Comparison of ENCODE assay signal across 13 cellular contexts in genomic region chr17:61404702-61405046, GRCh38. TPM values are rescaled to one million over a fixed set of nuclear protein-coding genes. Genes with fewer than 3 reads are reported as not detected.
DNase-seq lines count a peak whose midpoint lies in the region; ATAC-seq, FAIRE-seq and TF ChIP-seq lines count a peak whose summit lies in the region.
"Had no signal": no experiment of that assay in that cellular context is flagged by ENCODE, and none has a peak within 500 bp of the region (broad histone marks: within the 10 kb centered on the region; RNA-seq: fewer than 3 reads in every experiment).

No MANE protein-coding gene starts in this region.

- no peaks in the 10 kb centered on the region for H3K9me2 ChIP-seq in GM23338 (ENCODE audit: insufficient read depth)

- no peak; the same call in 2 of the 3 replicates for ATAC-seq in GM23338
- no peak for ATAC-seq in stimulated activated effector memory CD8-positive, alpha-beta T cell treated with anti-CD3 and anti-CD28 coated beads, Interleukin-12 subunit alpha, Interleukin-12 subunit beta, amount 100 ng/mL, for 72 hours
- no peak for ATAC-seq in HG03342 (IDR thresholded peaks at IDR 0.05; ENCODE audit: unreplicated experiment)
- ATAC-seq in GM18502 (IDR thresholded peaks at IDR 0.05; ENCODE audit: poor library complexity, unreplicated experiment), result no peak
- no peak for ATAC-seq in gastroesophageal sphincter

- H2AFZ ChIP-seq in GM23338, result peak overlapping the region; percentile 38; the same call in 1 of the 2 replicates
- no peak overlapping the region for H2AFZ ChIP-seq in keratinocyte (ENCODE audit: control insufficient read depth, low read length)

- H4K20me1 ChIP-seq in GM23338 (replicated peaks; ENCODE audit: insufficient read depth) (peaks cover 22% of the 10 kb centered on the region), keratinocyte (ENCODE audit: control insufficient read depth, extremely low read depth, insufficient read depth, low read length) (peaks cover 6% of the 10 kb centered on the region)

- TF ChIP-seq POLR2A in gastroesophageal sphincter (IDR thresholded peaks at IDR 0.05), result no peak

- H3K27ac Mint-ChIP-seq in GM23338, result no peak overlapping the region
- no peak overlapping the region for H3K27ac Mint-ChIP-seq in activated naive CD8-positive, alpha-beta T cell treated with anti-CD3 and anti-CD28 coated beads for 36 hours
- H3K27ac Mint-ChIP-seq in stimulated activated effector memory CD8-positive, alpha-beta T cell treated with anti-CD3 and anti-CD28 coated beads, Interleukin-12 subunit alpha, Interleukin-12 subunit beta, amount 100 ng/mL, for 72 hours, result no peak overlapping the region

- H3K4me1 ChIP-seq in GM23338 (ENCODE audit: insufficient read depth), result peaks cover 26% of the 10 kb centered on the region; the same call in 1 of the 2 replicates
- H3K4me1 ChIP-seq in keratinocyte (ENCODE audit: control insufficient read depth, extremely low read depth, insufficient read depth, low read length), result peaks cover 11% of the 10 kb centered on the region
- H3K4me1 ChIP-seq in gastroesophageal sphincter, result peaks cover 0 to 93% (median 15%) of the 10 kb centered on the region in 3 donors

- TF ChIP-seq CTCF in GM23338 (conservative IDR thresholded peaks at IDR 0.05; ENCODE audit: low read depth in 2 of 2) (no peak), keratinocyte (optimal IDR thresholded peaks at IDR 0.05 in 1 of 3, IDR thresholded peaks at IDR 0.05 in 1 of 3, conservative IDR thresholded peaks at IDR 0.05 in 1 of 3; ENCODE audit: extremely low read depth in 1 of 3, insufficient read depth in 2 of 3, low read length in 3 of 3) (no peak), gastroesophageal sphincter (IDR thresholded peaks at IDR 0.05) (no peak)

- no peaks in the 10 kb centered on the region for H3K9me1 ChIP-seq in keratinocyte (ENCODE audit: control insufficient read depth, extremely low read depth, insufficient read depth, low read length)

- H3K9me3 ChIP-seq in keratinocyte (ENCODE audit: control insufficient read depth, low read depth, low read length), result no peaks in the 10 kb centered on the region
- H3K9me3 ChIP-seq in gastroesophageal sphincter, result no peaks in the 10 kb centered on the region
- H3K9me3 ChIP-seq: adrenal gland had no signal

- H3K27ac ChIP-seq in GM23338 (ENCODE audit: low read depth) (no peak overlapping the region), keratinocyte (ENCODE audit: control insufficient read depth, insufficient read depth, low read length) (no peak overlapping the region), gastroesophageal sphincter (peak overlapping the region in 2 of 4 donors; percentile 57 to 94)

- 40% methylated on average over 1 of the region's 29 CpGs; no CpG with 5 or more reads in 1 of the 2 donors for WGBS in gastroesophageal sphincter (ENCODE audit: low coverage in 1 of 2), 2 donors

- peaks cover 32% of the 10 kb centered on the region for H3K4me1 Mint-ChIP-seq in GM23338
- peaks cover 25% of the 10 kb centered on the region for H3K4me1 Mint-ChIP-seq in activated naive CD8-positive, alpha-beta T cell treated with anti-CD3 and anti-CD28 coated beads for 36 hours
- H3K4me1 Mint-ChIP-seq in stimulated activated effector memory CD8-positive, alpha-beta T cell treated with anti-CD3 and anti-CD28 coated beads, Interleukin-12 subunit alpha, Interleukin-12 subunit beta, amount 100 ng/mL, for 72 hours, result peaks cover 37% of the 10 kb centered on the region

- no peak for FAIRE-seq in keratinocyte (lab: Jason Lieb, UNC)

- H3K27me3 ChIP-seq in GM23338 (ENCODE audit: insufficient read depth), result peaks cover 99% of the 10 kb centered on the region
- H3K27me3 ChIP-seq in keratinocyte (ENCODE audit: control insufficient read depth, extremely low read depth, insufficient read depth, low read length), result peaks cover 81% of the 10 kb centered on the region
- H3K27me3 ChIP-seq in gastroesophageal sphincter, result peaks cover 72% of the 10 kb centered on the region

- H3K4me2 ChIP-seq in GM23338, result peak overlapping the region; percentile 76
- H3K4me2 ChIP-seq in keratinocyte (ENCODE audit: control insufficient read depth, extremely low read depth, insufficient read depth, low read depth, low read length), result peak overlapping the region; percentile 58

- dilution Hi-C loops in keratinocyte (cut with MboI; ENCODE audit: extremely low pct_ligation_motif_present, low sequenced_read_pairs), result no loop called here

- H3K9ac ChIP-seq in keratinocyte (ENCODE audit: control insufficient read depth, extremely low read depth, insufficient read depth, low read length), result no peak overlapping the region

- peaks cover 13% of the 10 kb centered on the region; the same call in 1 of the 2 replicates for H3F3A ChIP-seq in GM23338 (replicated peaks; ENCODE audit: low read depth)

- H3K79me2 ChIP-seq in GM23338 (replicated peaks; ENCODE audit: insufficient read depth) (no peaks in the 10 kb centered on the region), keratinocyte (ENCODE audit: control insufficient read depth, insufficient read depth, low read length) (no peaks in the 10 kb centered on the region)

- peak; percentile 59 for DNase-seq in GM23338 (ENCODE audit: low spot score)
- DNase-seq in activated naive CD8-positive, alpha-beta T cell treated with anti-CD3 and anti-CD28 coated beads for 36 hours, result no peak
- DNase-seq in keratinocyte (ENCODE audit: low read depth, low spot score), result no peak
- no peak for DNase-seq in stimulated activated effector memory CD8-positive, alpha-beta T cell treated with anti-CD3 and anti-CD28 coated beads, Interleukin-12 subunit alpha, Interleukin-12 subunit beta, amount 100 ng/mL, for 72 hours (ENCODE audit: low spot score in 2 of 2)
- no peak for DNase-seq in GM03348 (ENCODE audit: low spot score)
- DNase-seq: activated CD4-positive, alpha-beta T cell treated with anti-CD3 and anti-CD28 coated beads, Interleukin-2, amount 50 U/mL, for 48 hours; NCI-H510A had no signal

- H3K4me3 ChIP-seq in GM23338, result peak overlapping the region; percentile 48
- peak overlapping the region in 1 of 3 experiments; percentile 20 for H3K4me3 ChIP-seq in keratinocyte (ENCODE audit: control insufficient read depth in 2 of 3, extremely low read depth in 1 of 3, insufficient read depth in 2 of 3, low read depth in 1 of 3, low read length in 3 of 3)
- peak overlapping the region in 1 of 2 donors; percentile 57 for H3K4me3 ChIP-seq in gastroesophageal sphincter

- H3K36me3 ChIP-seq in GM23338 (ENCODE audit: insufficient read depth), result no peaks in the 10 kb centered on the region
- H3K36me3 ChIP-seq in keratinocyte (ENCODE audit: control insufficient read depth in 2 of 2, extremely low read depth in 1 of 2, insufficient read depth in 2 of 2, low read length in 2 of 2), result no peaks in the 10 kb centered on the region
- peaks cover 0 to 42% of the 10 kb centered on the region in 2 donors for H3K36me3 ChIP-seq in gastroesophageal sphincter

- H3K9me3 Mint-ChIP-seq in GM23338, result peaks cover 3% of the 10 kb centered on the region; the same call in 2 of the 3 replicates
- H3K9me3 Mint-ChIP-seq in activated naive CD8-positive, alpha-beta T cell treated with anti-CD3 and anti-CD28 coated beads for 36 hours, result no peaks in the 10 kb centered on the region
- no peaks in the 10 kb centered on the region for H3K9me3 Mint-ChIP-seq in stimulated activated effector memory CD8-positive, alpha-beta T cell treated with anti-CD3 and anti-CD28 coated beads, Interleukin-12 subunit alpha, Interleukin-12 subunit beta, amount 100 ng/mL, for 72 hours

- peaks cover 3% of the 10 kb centered on the region; the same call in 1 of the 3 replicates for H3K36me3 Mint-ChIP-seq in GM23338 (ENCODE audit: low read depth)
- H3K36me3 Mint-ChIP-seq in activated naive CD8-positive, alpha-beta T cell treated with anti-CD3 and anti-CD28 coated beads for 36 hours, result no peaks in the 10 kb centered on the region
- H3K36me3 Mint-ChIP-seq in stimulated activated effector memory CD8-positive, alpha-beta T cell treated with anti-CD3 and anti-CD28 coated beads, Interleukin-12 subunit alpha, Interleukin-12 subunit beta, amount 100 ng/mL, for 72 hours, result no peaks in the 10 kb centered on the region

- peaks cover 94% of the 10 kb centered on the region for H3K27me3 Mint-ChIP-seq in GM23338 (ENCODE audit: insufficient read depth, low read depth, poor library complexity)
- H3K27me3 Mint-ChIP-seq in activated naive CD8-positive, alpha-beta T cell treated with anti-CD3 and anti-CD28 coated beads for 36 hours, result peaks cover 83% of the 10 kb centered on the region

- no peak for TF ChIP-seq EP300 in gastroesophageal sphincter (IDR thresholded peaks at IDR 0.05)

- H3K4me3 Mint-ChIP-seq in GM23338, result no peak overlapping the region
- peak overlapping the region; percentile 43 for H3K4me3 Mint-ChIP-seq in activated naive CD8-positive, alpha-beta T cell treated with anti-CD3 and anti-CD28 coated beads for 36 hours
- H3K4me3 Mint-ChIP-seq in stimulated activated effector memory CD8-positive, alpha-beta T cell treated with anti-CD3 and anti-CD28 coated beads, Interleukin-12 subunit alpha, Interleukin-12 subunit beta, amount 100 ng/mL, for 72 hours, result peak overlapping the region; percentile 61

RNA-seq across cellular contexts. Expression of gene TBX2, which starts 5.0 kb away (rescaled TPM):
- total RNA-seq in GM23338 (2014; rRNA removed; shearing (Covaris generic)), result not detected in 2 replicates
- 0.10 TPM in 1 of 2 replicates, not detected in the other for polyA plus RNA-seq in GM23338 (2016; fragmentation: Nextera tagmentation; extraction: Ambion mirVana)
- not detected for total RNA-seq in activated naive CD8-positive, alpha-beta T cell treated with anti-CD3 and anti-CD28 coated beads for 36 hours
- 0.01 TPM in 2 of 3 replicates, not detected in the other for polyA plus RNA-seq in keratinocyte
- not detected for polyA plus RNA-seq in keratinocyte (2011; ENCODE audit: low read depth)
- 0.03 TPM in 1 of 2 replicates, not detected in the other for polyA plus RNA-seq in keratinocyte (2011; cell fraction: cytosol; rRNA removed)
- 0.04 and 0.07 TPM in 2 replicates for polyA plus RNA-seq in keratinocyte (2011; cell fraction: nucleus; rRNA removed)
- polyA plus RNA-seq in keratinocyte (2012; ENCODE audit: low replicate concordance), result 0.02 TPM in 1 of 2 replicates, not detected in the other
- 0.10 to 0.26 TPM in 2 of 3 replicates, not detected in the other for polyA minus RNA-seq in keratinocyte
- not detected for polyA minus RNA-seq in keratinocyte (2011; cell fraction: cytosol; rRNA and poly(A)+ RNA removed)
- polyA minus RNA-seq in keratinocyte (2011; cell fraction: nucleus; rRNA and poly(A)+ RNA removed), result not detected in 2 replicates
- total RNA-seq in gastroesophageal sphincter, result 10 to 100 TPM; 19.0 to 33.6 (median 22.8) TPM

RNA-seq across cellular contexts. Expression of gene TBX4, which starts 47.5 kb away (rescaled TPM):
- not detected in 2 replicates for total RNA-seq in GM23338 (2014; rRNA removed; shearing (Covaris generic))
- polyA plus RNA-seq in GM23338 (2016; fragmentation: Nextera tagmentation; extraction: Ambion mirVana) (not detected in 2 replicates), keratinocyte (0.04 TPM in 1 of 3 replicates, not detected in the others)
- total RNA-seq in activated naive CD8-positive, alpha-beta T cell treated with anti-CD3 and anti-CD28 coated beads for 36 hours, result not detected
- not detected for polyA plus RNA-seq in keratinocyte (2011; ENCODE audit: low read depth)
- not detected in 2 replicates for polyA plus RNA-seq in keratinocyte (2011; cell fraction: cytosol; rRNA removed)
- polyA plus RNA-seq in keratinocyte (2011; cell fraction: nucleus; rRNA removed), result 0.10 and 0.39 TPM in 2 replicates
- polyA plus RNA-seq in keratinocyte (2012; ENCODE audit: low replicate concordance), result not detected in 2 replicates
- polyA minus RNA-seq in keratinocyte, result 0.33 TPM in 1 of 3 replicates, not detected in the others
- not detected for polyA minus RNA-seq in keratinocyte (2011; cell fraction: cytosol; rRNA and poly(A)+ RNA removed)
- polyA minus RNA-seq in keratinocyte (2011; cell fraction: nucleus; rRNA and poly(A)+ RNA removed), result not detected in 2 replicates
- total RNA-seq in gastroesophageal sphincter, result under 1 TPM in 1 of 4 donors, not detected in 3; 0.27 TPM
- total RNA-seq: Daoy, SK-MEL-5 had no signal

Comparison
In these comparisons a context has a peak if more than half of its experiments do, and no peak if none do; other contexts are left out.
1. RNA of gene TBX2, which starts 5.0 kb away (total RNA-seq): 19.0 to 33.6 TPM in gastroesophageal sphincter; not detected in GM23338 and not detected in activated naive CD8-positive, alpha-beta T cell treated with anti-CD3 and anti-CD28 coated beads for 36 hours; every median in the first group is over 10 times any median in the second.